In the genomic region with DNA sequence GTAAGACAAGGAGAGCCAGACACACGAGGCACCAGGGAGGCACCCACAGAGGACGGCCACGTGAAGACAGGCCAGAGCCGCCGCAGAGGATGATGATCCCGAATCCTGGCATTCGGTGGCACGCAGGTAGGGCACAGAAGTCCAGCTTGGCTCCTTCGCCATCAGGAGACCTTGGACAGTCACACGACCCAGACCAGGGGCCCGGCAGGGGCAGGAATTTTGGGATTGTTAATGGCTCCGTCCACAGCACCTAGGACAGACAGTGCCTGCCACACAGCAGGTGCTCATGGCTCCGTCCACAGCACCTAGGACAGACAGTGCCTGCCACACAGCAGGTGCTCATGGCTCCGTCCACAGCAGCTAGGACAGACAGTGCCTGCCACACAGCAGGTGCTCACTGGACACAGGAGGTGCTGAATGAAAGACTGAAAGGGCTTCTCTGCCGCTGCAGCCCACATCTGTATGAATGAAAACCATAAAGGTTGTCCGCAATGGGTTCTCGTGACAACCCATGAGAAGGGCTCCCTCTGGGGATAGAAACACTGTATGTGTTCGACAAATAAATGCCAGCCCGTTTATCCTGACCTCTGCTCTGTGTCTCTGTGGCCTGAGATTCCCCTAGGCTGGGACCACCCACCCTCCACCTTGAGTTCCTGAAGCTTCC, we compare ENCODE assay signal across 16 cellular contexts.
A peak's percentile ranks its signal among the peaks of the same experiment; 100 is the strongest.
DNase-seq lines count a peak whose midpoint lies in the region; ATAC-seq, FAIRE-seq and TF ChIP-seq lines count a peak whose summit lies in the region.
"Had no signal": no experiment of that assay in that cellular context is flagged by ENCODE, and none has a peak within 500 bp of the region (broad histone marks: within the 10 kb centered on the region; RNA-seq: fewer than 3 reads in every experiment).

No MANE protein-coding gene starts in this region.

- H2AFZ ChIP-seq in K562 (ENCODE audit: low read depth, low read length) = no peak overlapping the region
- H2AFZ ChIP-seq in osteoblast (ENCODE audit: low read length) = no peak overlapping the region
- H2AFZ ChIP-seq: GM23338 had no signal

- no peak overlapping the region for H3K4me3 ChIP-seq in K562
- no peak overlapping the region for H3K4me3 ChIP-seq in osteoblast (ENCODE audit: insufficient read depth, low read length)
- H3K4me3 ChIP-seq: GM23338, tibial artery had no signal

- WGBS in K562 (ENCODE audit: insufficient coverage, low coverage, missing lambda C conversion rate) = under 1% methylated on average over 19 of the region's 19 CpGs

- no peaks in the 10 kb centered on the region for H3K79me2 ChIP-seq in K562 (ENCODE audit: control insufficient read depth, insufficient read depth, low read length)
- H3K79me2 ChIP-seq in osteoblast (ENCODE audit: insufficient read depth, low read length) = no peaks in the 10 kb centered on the region

- H3K27me3 ChIP-seq in K562 (ENCODE audit: control insufficient read depth in 2 of 2, insufficient read depth in 2 of 2, low read length in 2 of 2) (peaks cover 19 to 71% of the 10 kb centered on the region in 2 experiments), osteoblast (ENCODE audit: insufficient read depth, low read length) (peaks cover 10% of the 10 kb centered on the region)
- H3K27me3 ChIP-seq in CD4-positive, alpha-beta T cell (ENCODE audit: control insufficient read depth, insufficient read depth, low read length) = no peaks in the 10 kb centered on the region

- H3K9me3 Mint-ChIP-seq in CD4-positive, alpha-beta T cell = no peaks in the 10 kb centered on the region
- H3K9me3 Mint-ChIP-seq: activated CD4-positive, alpha-beta T cell treated with anti-CD3 and anti-CD28 coated beads, Interleukin-2, amount 10 ng/mL, durations not matched to agents 24 days and 14 days; GM23338 had no signal

- no peak for DNase-seq in D721Med (ENCODE audit: insufficient read length, low spot score)
- DNase-seq in MV-4-11 (lab: John Stamatoyannopoulos, UW) = peak; percentile 4
- no peak for DNase-seq in K562 (ENCODE audit: extremely low read depth in 1 of 4, low spot score in 3 of 4)
- DNase-seq in osteoblast (ENCODE audit: insufficient read length, low spot score, missing footprints) = peak; percentile 74
- DNase-seq in NOMO-1 (lab: John Stamatoyannopoulos, UW; ENCODE audit: unreplicated experiment in 2 of 2) = no peak
- DNase-seq in CD4-positive, alpha-beta T cell = no peak
- DNase-seq in islet precursor cell = no peak
- DNase-seq: activated CD4-positive, alpha-beta T cell treated with anti-CD3 and anti-CD28 coated beads, Interleukin-2, amount 10 ng/mL, durations not matched to agents 24 days and 14 days; activated CD8-positive, alpha-beta memory T cell treated with anti-CD3 and anti-CD28 coated beads, Interleukin-2, amount 50 U/mL, for 48 hours; effector CD8-positive, alpha-beta T cell; Kasumi-1; stimulated activated naive CD4-positive, alpha-beta T cell; tibial artery had no signal

- in situ Hi-C loops in K562 (cut with MboI) = no loop called here

- H3K4me2 ChIP-seq in K562 (ENCODE audit: insufficient read depth, low read length) = no peak overlapping the region
- no peak overlapping the region for H3K4me2 ChIP-seq in osteoblast (ENCODE audit: insufficient read depth, low read length)
- H3K4me2 ChIP-seq: GM23338 had no signal

- H3K4me1 Mint-ChIP-seq in CD4-positive, alpha-beta T cell (ENCODE audit: low read depth) = no peaks in the 10 kb centered on the region
- H3K4me1 Mint-ChIP-seq: activated CD4-positive, alpha-beta T cell treated with anti-CD3 and anti-CD28 coated beads, Interleukin-2, amount 10 ng/mL, durations not matched to agents 24 days and 14 days; B cell had no signal

- H3K27ac ChIP-seq in K562 (ENCODE audit: extremely low read depth, low read depth, low read length) = no peak overlapping the region
- H3K27ac ChIP-seq in osteoblast (ENCODE audit: low read depth, low read length) = no peak overlapping the region
- H3K27ac ChIP-seq in CD4-positive, alpha-beta T cell (ENCODE audit: low read depth, low read length) = no peak overlapping the region
- H3K27ac ChIP-seq: tibial artery had no signal

- no TSS peak for BruUV-seq in K562 (replicated peaks; lab: Mats Ljungman, UMichigan)

- H3K4me1 ChIP-seq in K562 (replicated peaks in 1 of 2; ENCODE audit: control insufficient read depth in 2 of 2, insufficient read depth in 2 of 2, low read length in 2 of 2) (peaks cover 11 to 28% of the 10 kb centered on the region in 2 experiments; a peak in 4 of 5 replicates), osteoblast (ENCODE audit: insufficient read depth, low read length) (no peaks in the 10 kb centered on the region)
- H3K4me1 ChIP-seq: tibial artery had no signal

- ATAC-seq in K562 = no peak
- no peak for ATAC-seq in CD4-positive, alpha-beta T cell (ENCODE audit: poor library complexity)
- ATAC-seq: GM23338, sciatic nerve had no signal

- H4K20me1 ChIP-seq in K562 (replicated peaks; ENCODE audit: control insufficient read depth, insufficient read depth, low read length) (peaks cover 11% of the 10 kb centered on the region; the same call in 1 of the 2 replicates), osteoblast (ENCODE audit: insufficient read depth, low read length) (no peaks in the 10 kb centered on the region)

- no peak for TF ChIP-seq EP300 in K562 (IDR thresholded peaks at IDR 0.05; ENCODE audit: low read length)

- H3K36me3 Mint-ChIP-seq in CD4-positive, alpha-beta T cell (ENCODE audit: low read depth) = no peaks in the 10 kb centered on the region

- H3K36me3 ChIP-seq in K562 (ENCODE audit: control insufficient read depth, insufficient read depth, low read length) (no peaks in the 10 kb centered on the region), osteoblast (ENCODE audit: insufficient read depth, low read length) (no peaks in the 10 kb centered on the region)
- H3K36me3 ChIP-seq: tibial artery had no signal

- H3K4me3 Mint-ChIP-seq in CD4-positive, alpha-beta T cell = no peak overlapping the region
- H3K4me3 Mint-ChIP-seq: activated CD4-positive, alpha-beta T cell treated with anti-CD3 and anti-CD28 coated beads, Interleukin-2, amount 10 ng/mL, durations not matched to agents 24 days and 14 days; B cell; GM23338 had no signal

- no peak for TF ChIP-seq RAD21 in K562 (CRISPR knock-in tag; conservative IDR thresholded peaks at IDR 0.05 in 1 of 2, IDR thresholded peaks at IDR 0.05 in 1 of 2)

- no peaks in the 10 kb centered on the region for H3K9me3 ChIP-seq in K562 (replicated peaks; ENCODE audit: control insufficient read depth, insufficient read depth, low read depth, low read length)
- H3K9me3 ChIP-seq in osteoblast (ENCODE audit: low read depth, low read length) = no peaks in the 10 kb centered on the region
- no peaks in the 10 kb centered on the region for H3K9me3 ChIP-seq in CD4-positive, alpha-beta T cell (ENCODE audit: control insufficient read depth, low read length)
- H3K9me3 ChIP-seq: tibial artery had no signal

- FAIRE-seq in D721Med (lab: Jason Lieb, UNC) (no peak), K562 (lab: Jason Lieb, UNC) (no peak)

- H3K27me3 Mint-ChIP-seq in CD4-positive, alpha-beta T cell = peaks cover 8% of the 10 kb centered on the region
- H3K27me3 Mint-ChIP-seq: activated CD4-positive, alpha-beta T cell treated with anti-CD3 and anti-CD28 coated beads, Interleukin-2, amount 10 ng/mL, durations not matched to agents 24 days and 14 days had no signal

- H3K27ac Mint-ChIP-seq in CD4-positive, alpha-beta T cell = no peak overlapping the region
- H3K27ac Mint-ChIP-seq: activated CD4-positive, alpha-beta T cell treated with anti-CD3 and anti-CD28 coated beads, Interleukin-2, amount 10 ng/mL, durations not matched to agents 24 days and 14 days; B cell; GM23338 had no signal

- TF ChIP-seq CTCF in D721Med (IDR thresholded peaks at IDR 0.05; ENCODE audit: insufficient read depth, missing control alignments) (peak; percentile 0), K562 (IDR thresholded peaks at IDR 0.05 in 2 of 3, conservative IDR thresholded peaks at IDR 0.05 in 1 of 3; ENCODE audit: insufficient read depth in 2 of 3, low read depth in 1 of 3, low read length in 3 of 3) (peak; percentile 2 to 24 (median 20); a peak in 3 of 6 replicates), osteoblast (IDR thresholded peaks at IDR 0.05; ENCODE audit: extremely low read depth, low read depth, low read length) (no peak)
- TF ChIP-seq CTCF in CD4-positive, alpha-beta T cell (IDR thresholded peaks at IDR 0.05) = no peak

- POLR2A ChIA-PET in K562 (lab: Yijun Ruan, JAX) = interaction anchor here (0.6 kb wide), 1 partner anchor 31 kb away, joined by 3 read pairs; no protein-coding TSS in a partner anchor
- POLR2A ChIA-PET in CD4-positive, alpha-beta T cell (lab: Charles Lee) = no interaction called here

- CTCF ChIA-PET in K562 (lab: Yijun Ruan, JAX; ENCODE audit: low intra/inter-chr PET ratio) = no interaction called here
- CTCF ChIA-PET in CD4-positive, alpha-beta T cell (lab: Charles Lee) = no interaction called here

- intact Hi-C loops in K562 (cut with micrococcal nuclease) = no loop called here
- intact Hi-C loops in CD4-positive, alpha-beta T cell (cut with DNase I, micrococcal nuclease) = no loop called here

- TF ChIP-seq POLR2A in K562 (conservative IDR thresholded peaks at IDR 0.05) = no peak

- H3K9me1 ChIP-seq in K562 (ENCODE audit: control insufficient read depth, insufficient read depth, low read length) = no peaks in the 10 kb centered on the region

- no peak overlapping the region for H3K9ac ChIP-seq in K562 (ENCODE audit: insufficient read depth in 1 of 2, low read depth in 2 of 2, low read length in 2 of 2)

TF ChIP-seq in K562, 482 proteins besides CTCF, POLR2A, EP300 and RAD21 (continues in another document):
- TF ChIP-seq ZNF12 (CRISPR knock-in tag; IDR thresholded peaks at IDR 0.05) = no peak
- TF ChIP-seq SAFB (IDR thresholded peaks at IDR 0.05; ENCODE audit: borderline replicate concordance, low read depth, low read length) = no peak
- no peak for TF ChIP-seq PHF8 (IDR thresholded peaks at IDR 0.05; ENCODE audit: borderline replicate concordance, low read length)
- TF ChIP-seq ZNF121 (CRISPR knock-in tag; conservative IDR thresholded peaks at IDR 0.05) = no peak
- TF ChIP-seq, protein P1, sequence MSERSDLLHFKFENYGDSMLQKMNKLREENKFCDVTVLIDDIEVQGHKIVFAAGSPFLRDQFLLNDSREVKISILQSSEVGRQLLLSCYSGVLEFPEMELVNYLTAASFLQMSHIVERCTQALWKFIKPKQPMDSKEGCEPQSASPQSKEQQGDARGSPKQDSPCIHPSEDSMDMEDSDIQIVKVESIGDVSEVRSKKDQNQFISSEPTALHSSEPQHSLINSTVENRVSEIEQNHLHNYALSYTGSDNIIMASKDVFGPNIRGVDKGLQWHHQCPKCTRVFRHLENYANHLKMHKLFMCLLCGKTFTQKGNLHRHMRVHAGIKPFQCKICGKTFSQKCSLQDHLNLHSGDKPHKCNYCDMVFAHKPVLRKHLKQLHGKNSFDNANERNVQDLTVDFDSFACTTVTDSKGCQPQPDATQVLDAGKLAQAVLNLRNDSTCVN (CRISPR knock-in tag; IDR thresholded peaks at IDR 0.05) = no peak
- no peak for TF ChIP-seq PCBP1 (IDR thresholded peaks at IDR 0.05; ENCODE audit: low read depth, low read length, poor library complexity, severe bottlenecking)
- no peak for TF ChIP-seq MXI1 (IDR thresholded peaks at IDR 0.05; ENCODE audit: low read depth, low read length)
- no peak for TF ChIP-seq HNRNPUL1 (IDR thresholded peaks at IDR 0.05; ENCODE audit: low read length)
- no peak for TF ChIP-seq ASH1L (IDR thresholded peaks at IDR 0.05; ENCODE audit: borderline replicate concordance, low read depth, partially characterized antibody)

Comparison
In these comparisons a context has a peak if more than half of its experiments do, and no peak if none do; other contexts are left out.
1. DNase-seq: peak in MV-4-11 (single experiment) and osteoblast (single experiment); none in D721Med (single experiment), K562 (0 of 4), NOMO-1 (0 of 2), CD4-positive, alpha-beta T cell (0 of 10) and islet precursor cell (single experiment).
2. CTCF ChIP-seq: peak in D721Med (single experiment) and K562 (3 of 3); none in osteoblast (single experiment) and CD4-positive, alpha-beta T cell (single experiment).